9 cellular contexts compared by ENCODE assay signal in genomic region chr11:26276798-26277424, GRCh38. TPM values are rescaled to one million over a fixed set of nuclear protein-coding genes. Genes with fewer than 3 reads are reported as not detected.
DNase-seq lines count a peak whose midpoint lies in the region; ATAC-seq, FAIRE-seq and TF ChIP-seq lines count a peak whose summit lies in the region.
"Had no signal": no experiment of that assay in that cellular context is flagged by ENCODE, and none has a peak within 500 bp of the region (broad histone marks: within the 10 kb centered on the region; RNA-seq: fewer than 3 reads in every experiment).

No MANE protein-coding gene starts in this region.

- H3K9ac ChIP-seq in OCI-LY3 (ENCODE audit: low read length) (no peak overlapping the region), astrocyte (ENCODE audit: low read length) (no peak overlapping the region)

- no peak overlapping the region for H3K27ac Mint-ChIP-seq in astrocyte (ENCODE audit: unreplicated experiment)

- TF ChIP-seq POLR2A in gastrocnemius medialis (IDR thresholded peaks at IDR 0.05): no peak

- peaks cover 5% of the 10 kb centered on the region; the same call in 1 of the 2 replicates for H3K27me3 ChIP-seq in OCI-LY3 (ENCODE audit: low read depth, low read length)
- H3K27me3 ChIP-seq in astrocyte (ENCODE audit: insufficient read depth, low read length): no peaks in the 10 kb centered on the region
- no peaks in the 10 kb centered on the region for H3K27me3 ChIP-seq in gastrocnemius medialis
- H3K27me3 ChIP-seq: BLaER1 treated with 17β-estradiol and CSF1 and Interleukin-3, amounts not matched to agents 10 nM and 100 nM had no signal

- no peaks in the 10 kb centered on the region for H3K36me3 Mint-ChIP-seq in astrocyte (ENCODE audit: low read depth, unreplicated experiment)

- in situ Hi-C loops in gastrocnemius medialis (cut with MboI; ENCODE audit: low sequenced_read_pairs in 4 of 4): loop anchor here in 3 of 4 donors (5.0 to 25.0 kb wide), 4 partner anchors 295 to 885 kb away; no protein-coding TSS in a partner anchor

- no peak overlapping the region for H3K4me3 Mint-ChIP-seq in astrocyte (ENCODE audit: unreplicated experiment)

- ATAC-seq in GM21367 (IDR thresholded peaks at IDR 0.05; ENCODE audit: unreplicated experiment) (peak; percentile 97), HG03558 (IDR thresholded peaks at IDR 0.05; ENCODE audit: extremely low read depth, unreplicated experiment) (peak; percentile 77), gastrocnemius medialis (peak in 1 of 2 donors; percentile 53)

- H2AFZ ChIP-seq in OCI-LY3 (ENCODE audit: low read depth, low read length) (no peak overlapping the region), astrocyte (ENCODE audit: low read depth, low read length) (no peak overlapping the region)

- H3K27ac ChIP-seq in OCI-LY3 (ENCODE audit: low read length): no peak overlapping the region
- no peak overlapping the region for H3K27ac ChIP-seq in astrocyte (ENCODE audit: low read depth, low read length)
- no peak overlapping the region for H3K27ac ChIP-seq in gastrocnemius medialis
- H3K27ac ChIP-seq: BLaER1 treated with 17β-estradiol and CSF1 and Interleukin-3, amounts not matched to agents 10 nM and 100 nM had no signal

- H4K20me1 ChIP-seq in OCI-LY3 (ENCODE audit: insufficient read depth, low read length) (no peaks in the 10 kb centered on the region), astrocyte (ENCODE audit: insufficient read depth, low read length) (no peaks in the 10 kb centered on the region)
- H4K20me1 ChIP-seq: BLaER1 treated with 17β-estradiol and CSF1 and Interleukin-3, amounts not matched to agents 10 nM and 100 nM had no signal

- TF ChIP-seq CTCF in OCI-LY3 (IDR thresholded peaks at IDR 0.05; ENCODE audit: low read depth, low read length) (peak; percentile 92), astrocyte (IDR thresholded peaks at IDR 0.05; ENCODE audit: insufficient read depth, low read depth, low read length) (peak; percentile 98), gastrocnemius medialis (IDR thresholded peaks at IDR 0.05 in 4 of 5, conservative IDR thresholded peaks at IDR 0.05 in 1 of 5) (peak; percentile 68 to 90 (median 70))

- no peaks in the 10 kb centered on the region for H3K9me3 Mint-ChIP-seq in astrocyte (ENCODE audit: unreplicated experiment)

- DNase-seq in DMS153 treated with DMSO at 0.1 percent for 48 hours (lab: John Stamatoyannopoulos, UW; ENCODE audit: unreplicated experiment) (peak; percentile 2), DMS153 (lab: John Stamatoyannopoulos, UW) (no peak), astrocyte (ENCODE audit: low read depth) (peak; percentile 45), hippocampal formation (lab: John Stamatoyannopoulos, UW) (peak; percentile 13 to 16), gastrocnemius medialis (peak in 1 of 2 donors; percentile 18)

- H3K9me3 ChIP-seq in OCI-LY3 (ENCODE audit: insufficient read depth, low read length): no peaks in the 10 kb centered on the region
- no peaks in the 10 kb centered on the region for H3K9me3 ChIP-seq in astrocyte (ENCODE audit: insufficient read depth, low read depth, low read length)
- no peaks in the 10 kb centered on the region for H3K9me3 ChIP-seq in gastrocnemius medialis
- H3K9me3 ChIP-seq: BLaER1 treated with 17β-estradiol and CSF1 and Interleukin-3, amounts not matched to agents 10 nM and 100 nM had no signal

- H3K4me1 ChIP-seq in OCI-LY3 (ENCODE audit: low read length): no peaks in the 10 kb centered on the region
- no peaks in the 10 kb centered on the region for H3K4me1 ChIP-seq in astrocyte (ENCODE audit: insufficient read depth, low read length)
- H3K4me1 ChIP-seq in gastrocnemius medialis: no peaks in the 10 kb centered on the region
- H3K4me1 ChIP-seq: BLaER1 treated with 17β-estradiol and CSF1 and Interleukin-3, amounts not matched to agents 10 nM and 100 nM had no signal

- intact Hi-C loops in gastrocnemius medialis (cut with DNase I; ENCODE audit: low total_unique reads): loop anchor here (1.0 kb wide), 1 partner anchor 296 kb away; no protein-coding TSS in a partner anchor

- H3K4me1 Mint-ChIP-seq in astrocyte (ENCODE audit: low read depth, unreplicated experiment): no peaks in the 10 kb centered on the region

- H3K4me2 ChIP-seq in OCI-LY3 (ENCODE audit: low read length): no peak overlapping the region
- H3K4me2 ChIP-seq in astrocyte (ENCODE audit: low read length): no peak overlapping the region
- H3K4me2 ChIP-seq: BLaER1 treated with 17β-estradiol and CSF1 and Interleukin-3, amounts not matched to agents 10 nM and 100 nM had no signal

- no peak overlapping the region for H3K4me3 ChIP-seq in OCI-LY3 (ENCODE audit: low read length)
- H3K4me3 ChIP-seq in astrocyte (ENCODE audit: insufficient read depth, low read depth, low read length): no peak overlapping the region
- H3K4me3 ChIP-seq in gastrocnemius medialis: no peak overlapping the region
- H3K4me3 ChIP-seq: BLaER1 treated with 17β-estradiol and CSF1 and Interleukin-3, amounts not matched to agents 10 nM and 100 nM had no signal

- no peaks in the 10 kb centered on the region for H3K27me3 Mint-ChIP-seq in astrocyte (ENCODE audit: low read depth, unreplicated experiment)

- no peaks in the 10 kb centered on the region for H3K79me2 ChIP-seq in OCI-LY3 (ENCODE audit: low read length)
- H3K79me2 ChIP-seq in astrocyte (ENCODE audit: insufficient read depth, low read length): no peaks in the 10 kb centered on the region

- peak; percentile 9 for FAIRE-seq in astrocyte (lab: Jason Lieb, UNC)

- H3K36me3 ChIP-seq in OCI-LY3 (replicated peaks; ENCODE audit: low read depth, low read length) (no peaks in the 10 kb centered on the region), astrocyte (ENCODE audit: insufficient read depth, low read length) (no peaks in the 10 kb centered on the region), gastrocnemius medialis (no peaks in the 10 kb centered on the region)
- H3K36me3 ChIP-seq: BLaER1 treated with 17β-estradiol and CSF1 and Interleukin-3, amounts not matched to agents 10 nM and 100 nM had no signal

RNA-seq across cellular contexts. Expression of gene ANO3, which starts 55.0 kb away (rescaled TPM):
- 0.07 and 0.11 TPM in 2 replicates for total RNA-seq in astrocyte
- total RNA-seq in gastrocnemius medialis: under 1 TPM in 1 of 4 donors, not detected in 3; 0.05 TPM
